In genomic region chr3:132543016-132543739, GRCh38 we compare ENCODE assay signal across 8 cellular contexts. TPM values are rescaled to one million over a fixed set of nuclear protein-coding genes. Genes with fewer than 3 reads are reported as not detected.
DNase-seq lines count a peak whose midpoint lies in the region; ATAC-seq and TF ChIP-seq lines count a peak whose summit lies in the region.
"Had no signal": no experiment of that assay in that cellular context is flagged by ENCODE, and none has a peak within 500 bp of the region (broad histone marks: within the 10 kb centered on the region; RNA-seq: fewer than 3 reads in every experiment).

No MANE protein-coding gene starts in this region.

- POLR2A ChIA-PET in PC-9 (lab: Charles Lee; ENCODE audit: unreplicated experiment): interaction anchor here (0.5 to 0.7 kb wide), 5 partner anchors 39 to 1816 kb away, joined by 3 to 4 read pairs (median 3); no protein-coding TSS in a partner anchor

- peaks cover 3% of the 10 kb centered on the region; the same call in 1 of the 2 replicates for H3K36me3 ChIP-seq in PC-9 (ENCODE audit: low read depth)
- peaks cover 7% of the 10 kb centered on the region for H3K36me3 ChIP-seq in smooth muscle cell (ENCODE audit: low read depth)

- H3K9me3 ChIP-seq in PC-9 (ENCODE audit: insufficient read depth, low read depth): no peaks in the 10 kb centered on the region; the same call in 1 of the 2 replicates
- no peaks in the 10 kb centered on the region for H3K9me3 ChIP-seq in smooth muscle cell (replicated peaks; ENCODE audit: low read depth)

- H2AFZ ChIP-seq in PC-9 (no peak overlapping the region), smooth muscle cell (ENCODE audit: low read depth) (no peak overlapping the region)

- TF ChIP-seq CTCF in PC-9 (conservative IDR thresholded peaks at IDR 0.05) (no peak), smooth muscle cell (IDR thresholded peaks at IDR 0.05; ENCODE audit: borderline replicate concordance, insufficient read depth, poor library complexity, severe bottlenecking) (no peak)

- peak overlapping the region; percentile 48 for H3K4me2 ChIP-seq in PC-9
- peak overlapping the region; percentile 43 for H3K4me2 ChIP-seq in smooth muscle cell

- intact Hi-C loops in PC-9 (cut with micrococcal nuclease; ENCODE audit: unreplicated experiment): no loop called here

- peaks cover 24% of the 10 kb centered on the region for H3K4me1 ChIP-seq in PC-9 (replicated peaks; ENCODE audit: insufficient read depth)
- no peaks in the 10 kb centered on the region for H3K4me1 ChIP-seq in smooth muscle cell (ENCODE audit: low read depth)

- H3K27me3 ChIP-seq in PC-9 (ENCODE audit: insufficient read depth, low read depth) (no peaks in the 10 kb centered on the region), smooth muscle cell (ENCODE audit: low read depth) (no peaks in the 10 kb centered on the region)

- H3F3A ChIP-seq in PC-9 (ENCODE audit: insufficient read depth, low read depth): peaks cover 20% of the 10 kb centered on the region
- peaks cover 5% of the 10 kb centered on the region for H3F3A ChIP-seq in smooth muscle cell (ENCODE audit: low read depth)

- H4K20me1 ChIP-seq in PC-9 (ENCODE audit: insufficient read depth) (no peaks in the 10 kb centered on the region), smooth muscle cell (ENCODE audit: low read depth) (no peaks in the 10 kb centered on the region)

- no TSS peak for BruUV-seq in PC-9 (replicated peaks; lab: Mats Ljungman, UMichigan)

- H3K9me2 ChIP-seq in PC-9 (ENCODE audit: insufficient read depth): no peaks in the 10 kb centered on the region

- WGBS in smooth muscle cell (ENCODE audit: low lambda C conversion rate): 7% methylated on average over 2 of the region's 2 CpGs

- peak overlapping the region; percentile 24; the same call in 1 of the 2 replicates for H3K4me3 ChIP-seq in PC-9
- no peak overlapping the region for H3K4me3 ChIP-seq in smooth muscle cell

- peak; percentile 53 for ATAC-seq in GM21619 (IDR thresholded peaks at IDR 0.05; ENCODE audit: unreplicated experiment)
- peak; percentile 36 for ATAC-seq in esophagus mucosa
- ATAC-seq in GM18858 (IDR thresholded peaks at IDR 0.05; ENCODE audit: unreplicated experiment): no peak

- CTCF ChIA-PET in PC-9 (lab: Charles Lee): interaction anchor here (0.6 to 1.4 kb wide), 3 partner anchors 9 to 100 kb away, joined by 3 to 5 read pairs (median 3); no protein-coding TSS in a partner anchor

- H3K27ac ChIP-seq in PC-9 (peak overlapping the region; percentile 81), smooth muscle cell (ENCODE audit: low read depth) (peak overlapping the region; percentile 85)

- no peaks in the 10 kb centered on the region for H3K79me2 ChIP-seq in PC-9 (ENCODE audit: low read depth)
- no peaks in the 10 kb centered on the region for H3K79me2 ChIP-seq in smooth muscle cell (ENCODE audit: low read depth)

- DNase-seq in PC-9: peak; percentile 22 to 90
- DNase-seq in smooth muscle cell (lab: John Stamatoyannopoulos, UW; ENCODE audit: unreplicated experiment): no peak
- DNase-seq in T1000 (lab: John Stamatoyannopoulos, UW): no peak
- no peak for DNase-seq in ureter (ENCODE audit: low spot score)

- peak overlapping the region; percentile 32 for H3K9ac ChIP-seq in smooth muscle cell (ENCODE audit: low read depth)

RNA-seq across cellular contexts. Expression of gene ACKR4, which starts 53.9 kb away (rescaled TPM):
- total RNA-seq in PC-9 (2021): not detected in 2 replicates
- not detected for total RNA-seq in esophagus mucosa
- not detected in 2 replicates for total RNA-seq in smooth muscle cell
- not detected in 2 replicates for polyA plus RNA-seq in smooth muscle cell
- total RNA-seq in ureter: 10.4 TPM
- total RNA-seq: H1 had no signal
- polyA plus RNA-seq: H1 had no signal

Comparison
In these comparisons a context has a peak if more than half of its experiments do, and no peak if none do; other contexts are left out.
1. DNase-seq: peak in PC-9 (2 of 2); none in smooth muscle cell (single experiment), T1000 (single experiment) and ureter (single experiment).
2. RNA of gene ACKR4, which starts 53.9 kb away (total RNA-seq): 10.4 TPM in ureter (single experiment); not detected in esophagus mucosa (single experiment), not detected in PC-9 and not detected in smooth muscle cell; every median in the first group is over 10 times any median in the second.